In genomic region chrX:17488036-17488435, GRCh38 we compare ENCODE assay signal across 2 cellular contexts.
TF ChIP-seq lines count a peak whose summit lies in the region.

No MANE protein-coding gene starts in this region.

TF ChIP-seq in IMR-90, 13 proteins besides CTCF, POLR2A, EP300 and RAD21:
- TF ChIP-seq SMC3 (IDR thresholded peaks at IDR 0.05; ENCODE audit: low read depth, low read length) = no peak
- TF ChIP-seq MXI1 (IDR thresholded peaks at IDR 0.05; ENCODE audit: borderline replicate concordance, low read depth, low read length) = no peak
- no peak for TF ChIP-seq NFE2L2 (IDR thresholded peaks at IDR 0.05; ENCODE audit: low read depth, low read length)
- TF ChIP-seq RFX5 (IDR thresholded peaks at IDR 0.05; ENCODE audit: low read depth, low read length) = no peak
- no peak for TF ChIP-seq ELK1 (IDR thresholded peaks at IDR 0.05; ENCODE audit: borderline replicate concordance, low read depth, low read length)
- no peak for TF ChIP-seq FOS (IDR thresholded peaks at IDR 0.05; ENCODE audit: low read depth, low read length)
- TF ChIP-seq USF2 (IDR thresholded peaks at IDR 0.05; ENCODE audit: low read depth, low read length) = no peak
- no peak for TF ChIP-seq CHD1 (IDR thresholded peaks at IDR 0.05; ENCODE audit: low read depth, low read length)
- no peak for TF ChIP-seq BHLHE40 (IDR thresholded peaks at IDR 0.05; ENCODE audit: low read depth, low read length)
- TF ChIP-seq CEBPB (IDR thresholded peaks at IDR 0.05; ENCODE audit: low read depth, low read length) = no peak
- TF ChIP-seq MAZ (IDR thresholded peaks at IDR 0.05; ENCODE audit: borderline replicate concordance, low read depth, low read length) = no peak

TF ChIP-seq in K562, 482 proteins besides CTCF, POLR2A, EP300 and RAD21:
- TF ChIP-seq ZNF134 (CRISPR knock-in tag; conservative IDR thresholded peaks at IDR 0.05) (no peak), NFIC (IDR thresholded peaks at IDR 0.05) (0 out of 2 replicates have a peak, but pooled peaks have one; percentile 6)
TF ChIP-seq in K562: peak in this region for 1.
